Comparison of ENCODE assay signal across 8 cellular contexts in genomic region chr2:86249176-86249842, GRCh38. TPM values are rescaled to one million over a fixed set of nuclear protein-coding genes. Genes with fewer than 3 reads are reported as not detected.
A peak's percentile ranks its signal among the peaks of the same experiment; 100 is the strongest.
DNase-seq lines count a peak whose midpoint lies in the region; ATAC-seq and TF ChIP-seq lines count a peak whose summit lies in the region.

No MANE protein-coding gene starts in this region.

- no peak overlapping the region for H3K9ac ChIP-seq in BLaER1

- ATAC-seq in GM21515 (IDR thresholded peaks at IDR 0.05; ENCODE audit: unreplicated experiment) (peak; percentile 39), HG02623 (IDR thresholded peaks at IDR 0.05; ENCODE audit: unreplicated experiment) (no peak)

- TF ChIP-seq CTCF in stomach (IDR thresholded peaks at IDR 0.05): no peak

- TF ChIP-seq EP300 in stomach (IDR thresholded peaks at IDR 0.05): no peak

- peak overlapping the region; percentile 68 for H3K4me2 ChIP-seq in BLaER1

- H3K36me3 ChIP-seq in BLaER1 (no peaks in the 10 kb centered on the region), stomach (no peaks in the 10 kb centered on the region)

- H3K9me3 ChIP-seq in BLaER1 (no peaks in the 10 kb centered on the region), stomach (no peaks in the 10 kb centered on the region)

- WGBS in stomach, 5 donors: 80 to 93% (median 90%) methylated on average over 6 of the region's 6 CpGs

- H4K20me1 ChIP-seq in BLaER1: no peaks in the 10 kb centered on the region

- no peak overlapping the region for H3K27ac ChIP-seq in BLaER1
- H3K27ac ChIP-seq in stomach: peak overlapping the region in 4 of 5 donors; percentile 10 to 83 (median 60)

- H3K27me3 ChIP-seq in BLaER1 (peaks cover 7% of the 10 kb centered on the region; the same call in 1 of the 2 replicates), stomach (no peaks in the 10 kb centered on the region)

- intact Hi-C loops in stomach (cut with DNase I; ENCODE audit: low total_unique reads): no loop called here

- no peak overlapping the region for H3K4me3 ChIP-seq in BLaER1
- no peak overlapping the region for H3K4me3 ChIP-seq in stomach

- H3K4me1 ChIP-seq in BLaER1: peaks cover 41% of the 10 kb centered on the region
- peaks cover 19 to 62% (median 43%) of the 10 kb centered on the region in 4 donors for H3K4me1 ChIP-seq in stomach

- DNase-seq in NCI-H1694 treated with DMSO at 0.1 percent for 48 hours (lab: John Stamatoyannopoulos, UW) (peak; percentile 95), dermis blood vessel endothelial cell (peak; percentile 48), stomach (no peak), GM19238 (ENCODE audit: insufficient read length, low spot score) (no peak), cerebellar nuclear complex (lab: John Stamatoyannopoulos, UW) (no peak)

- TF ChIP-seq POLR2A in stomach (IDR thresholded peaks at IDR 0.05): no peak

RNA-seq across cellular contexts. Expression of gene MRPL35, which starts 50.1 kb away (rescaled TPM):
- 43.2 and 63.1 TPM in 2 replicates for total RNA-seq in dermis blood vessel endothelial cell
- 10 to 100 TPM in 4 of 5 donors, 1 to 10 TPM in 1; 3.2 to 57.4 (median 17.4) TPM for total RNA-seq in stomach
- 10 to 100 TPM; 28.0 to 43.8 (median 32.5) TPM for polyA plus RNA-seq in stomach

RNA-seq across cellular contexts. Expression of gene IMMT, which starts 54.0 kb away (rescaled TPM):
- total RNA-seq in dermis blood vessel endothelial cell: 58.5 and 91.5 TPM in 2 replicates
- total RNA-seq in stomach: 10 to 100 TPM; 30.1 to 94.5 (median 49.6) TPM
- 10 to 100 TPM; 37.3 to 45.1 (median 37.5) TPM for polyA plus RNA-seq in stomach

Comparison
In these comparisons a context has a peak if more than half of its experiments do, and no peak if none do; other contexts are left out.
1. DNase-seq: peak in NCI-H1694 treated with DMSO at 0.1 percent for 48 hours (single experiment) and dermis blood vessel endothelial cell (single experiment); none in stomach (single experiment), GM19238 (single experiment) and cerebellar nuclear complex (0 of 2).